Comparison of ENCODE assay signal across 9 cellular contexts in genomic region chr1:36369061-36369470, GRCh38. TPM values are rescaled to one million over a fixed set of nuclear protein-coding genes. Genes with fewer than 3 reads are reported as not detected.
A peak's percentile ranks its signal among the peaks of the same experiment; 100 is the strongest.
DNase-seq lines count a peak whose midpoint lies in the region; ATAC-seq, FAIRE-seq and TF ChIP-seq lines count a peak whose summit lies in the region.
"Had no signal": no experiment of that assay in that cellular context is flagged by ENCODE, and none has a peak within 500 bp of the region (broad histone marks: within the 10 kb centered on the region; RNA-seq: fewer than 3 reads in every experiment).

No MANE protein-coding gene starts in this region.

- no peak for FAIRE-seq in RCC 7860 (lab: Jason Lieb, UNC)
- FAIRE-seq: colon had no signal

- H3K9me3 Mint-ChIP-seq in activated T-cell treated with anti-CD3 and anti-CD28 coated beads, Interleukin-2, amount 50 U/mL, for 4 hours = no peaks in the 10 kb centered on the region
- H3K9me3 Mint-ChIP-seq in neural crest cell = no peaks in the 10 kb centered on the region

- H4K20me1 ChIP-seq in KMS-11 (ENCODE audit: insufficient read depth) = no peaks in the 10 kb centered on the region

- ATAC-seq in activated T-cell treated with anti-CD3 and anti-CD28 coated beads, Interleukin-2, amount 50 U/mL, for 4 hours = peak; percentile 55 to 61
- ATAC-seq in GM18858 (IDR thresholded peaks at IDR 0.05; ENCODE audit: unreplicated experiment) = no peak

- peaks cover 44% of the 10 kb centered on the region for H3K4me1 ChIP-seq in KMS-11 (ENCODE audit: low read depth, poor library complexity, severe bottlenecking)

- H3K36me3 ChIP-seq in KMS-11 (ENCODE audit: insufficient read depth) = no peaks in the 10 kb centered on the region

- peak; percentile 32 for DNase-seq in DMS79 (lab: John Stamatoyannopoulos, UW)
- DNase-seq in RCC 7860 (ENCODE audit: low spot score) = peak; percentile 41
- DNase-seq in activated T-cell treated with anti-CD3 and anti-CD28 coated beads, Interleukin-2, amount 50 U/mL, for 4 hours = peak; percentile 85
- peak; percentile 51 for DNase-seq in fibroblast of gingiva (ENCODE audit: low read depth)
- peak; percentile 89 for DNase-seq in neural crest cell (ENCODE audit: low read depth, low spot score)
- peak; percentile 80 for DNase-seq in superior temporal gyrus (ENCODE audit: extremely low spot score)

- H3K27me3 ChIP-seq in KMS-11 (ENCODE audit: insufficient read depth, low read depth) = no peaks in the 10 kb centered on the region

- H3K4me1 Mint-ChIP-seq in activated T-cell treated with anti-CD3 and anti-CD28 coated beads, Interleukin-2, amount 50 U/mL, for 4 hours (ENCODE audit: low read depth) = peaks cover 69% of the 10 kb centered on the region
- peaks cover 44% of the 10 kb centered on the region for H3K4me1 Mint-ChIP-seq in neural crest cell

- H3K27me3 Mint-ChIP-seq in activated T-cell treated with anti-CD3 and anti-CD28 coated beads, Interleukin-2, amount 50 U/mL, for 4 hours (ENCODE audit: low read depth) = no peaks in the 10 kb centered on the region
- no peaks in the 10 kb centered on the region for H3K27me3 Mint-ChIP-seq in neural crest cell (ENCODE audit: low read depth)

- TF ChIP-seq CTCF in KMS-11 (conservative IDR thresholded peaks at IDR 0.05; ENCODE audit: low read depth, low read length) (peak; percentile 90), neural crest cell (conservative IDR thresholded peaks at IDR 0.05) (peak; percentile 91)

- H2AFZ ChIP-seq in KMS-11 (ENCODE audit: low read depth) = no peak overlapping the region

- H3K4me2 ChIP-seq in KMS-11 = no peak overlapping the region; the same call in 1 of the 2 replicates

- H3K4me3 Mint-ChIP-seq in activated T-cell treated with anti-CD3 and anti-CD28 coated beads, Interleukin-2, amount 50 U/mL, for 4 hours = no peak overlapping the region
- peak overlapping the region; percentile 47 for H3K4me3 Mint-ChIP-seq in neural crest cell

- H3K36me3 Mint-ChIP-seq in activated T-cell treated with anti-CD3 and anti-CD28 coated beads, Interleukin-2, amount 50 U/mL, for 4 hours (ENCODE audit: insufficient read depth) = peaks cover 6% of the 10 kb centered on the region
- H3K36me3 Mint-ChIP-seq in neural crest cell (ENCODE audit: low read depth) = no peaks in the 10 kb centered on the region

- H3K9ac ChIP-seq in KMS-11 = no peak overlapping the region

- H3K4me3 ChIP-seq in KMS-11 (IDR thresholded peaks at IDR 0.05; ENCODE audit: insufficient read depth, low read depth, low read length) = no peak overlapping the region

- no peak overlapping the region for H3K27ac ChIP-seq in KMS-11

- peaks cover 8% of the 10 kb centered on the region; the same call in 1 of the 2 replicates for H3K79me2 ChIP-seq in KMS-11 (ENCODE audit: insufficient read depth, low read depth)

- no peak overlapping the region for H3K27ac Mint-ChIP-seq in neural crest cell (ENCODE audit: unreplicated experiment)

RNA-seq across cellular contexts. Expression of gene STK40, which starts 16.7 kb away (rescaled TPM):
- total RNA-seq in activated T-cell treated with anti-CD3 and anti-CD28 coated beads, Interleukin-2, amount 50 U/mL, for 4 hours = 10 to 100 TPM; 63.9 to 86.1 (median 66.8) TPM
- 77.5 and 80.1 TPM in 2 replicates for total RNA-seq in neural crest cell

RNA-seq across cellular contexts. Expression of gene LSM10, which starts 28.6 kb away (rescaled TPM):
- total RNA-seq in activated T-cell treated with anti-CD3 and anti-CD28 coated beads, Interleukin-2, amount 50 U/mL, for 4 hours = 10 to 100 TPM; 80.6 to 96.3 (median 83.8) TPM
- total RNA-seq in neural crest cell = 48.1 and 48.4 TPM in 2 replicates

RNA-seq across cellular contexts. Expression of gene EVA1B, which starts 45.6 kb away (rescaled TPM):
- total RNA-seq in activated T-cell treated with anti-CD3 and anti-CD28 coated beads, Interleukin-2, amount 50 U/mL, for 4 hours = 1 to 10 TPM; 2.2 to 5.5 (median 4.5) TPM
- 24.8 and 28.5 TPM in 2 replicates for total RNA-seq in neural crest cell

Comparison
In these comparisons a context has a peak if more than half of its experiments do, and no peak if none do; other contexts are left out.
1. DNase-seq: peak in every context shown above with its lines; median percentile 89 in neural crest cell; 85 in activated T-cell treated with anti-CD3 and anti-CD28 coated beads, Interleukin-2, amount 50 U/mL, for 4 hours; 80 in superior temporal gyrus; 51 in fibroblast of gingiva; 41 in RCC 7860; 32 in DMS79.